In genomic region chr5:43105369-43106289, GRCh38 we compare ENCODE assay signal across 8 cellular contexts. TPM values are rescaled to one million over a fixed set of nuclear protein-coding genes. Genes with fewer than 3 reads are reported as not detected.
A peak's percentile ranks its signal among the peaks of the same experiment; 100 is the strongest.
DNase-seq lines count a peak whose midpoint lies in the region; ATAC-seq and TF ChIP-seq lines count a peak whose summit lies in the region.

No MANE protein-coding gene starts in this region.

- no peak overlapping the region for H3K27ac ChIP-seq in H9 (ENCODE audit: insufficient read length, low read depth, low read length)
- H3K27ac ChIP-seq in RWPE2 (ENCODE audit: poor library complexity, severe bottlenecking), result no peak overlapping the region

- H3K36me3 Mint-ChIP-seq in H9 (ENCODE audit: insufficient read depth in 1 of 3, low read depth in 3 of 3) (no peaks in the 10 kb centered on the region), nephron progenitor cell (ENCODE audit: low read depth) (no peaks in the 10 kb centered on the region)
- no peaks in the 10 kb centered on the region for H3K36me3 Mint-ChIP-seq in stimulated activated naive CD8-positive, alpha-beta T cell treated with anti-CD3 and anti-CD28 coated beads, Interleukin-15, Interleukin-2, amounts not matched to agents 100 ng/mL and 50 ng/mL, for 24 hours (ENCODE audit: low read depth)

- H3K4me3 Mint-ChIP-seq in H9, result peak overlapping the region; percentile 36 to 51; a peak in 3 of 5 replicates
- H3K4me3 Mint-ChIP-seq in nephron progenitor cell, result peak overlapping the region; percentile 54
- peak overlapping the region; percentile 83 for H3K4me3 Mint-ChIP-seq in stimulated activated naive CD8-positive, alpha-beta T cell treated with anti-CD3 and anti-CD28 coated beads, Interleukin-15, Interleukin-2, amounts not matched to agents 100 ng/mL and 50 ng/mL, for 24 hours

- no peak overlapping the region for H4K8ac ChIP-seq in H9 (replicated peaks; ENCODE audit: insufficient read length, low read depth, low read length)

- ATAC-seq in RWPE2 (ENCODE audit: low read depth), result peak; percentile 91

- H3K27me3 ChIP-seq in H9 (ENCODE audit: insufficient read depth, low read length), result no peaks in the 10 kb centered on the region
- H3K27me3 ChIP-seq in Loucy (ENCODE audit: insufficient read depth, low read length, poor library complexity, severe bottlenecking), result no peaks in the 10 kb centered on the region
- no peaks in the 10 kb centered on the region for H3K27me3 ChIP-seq in RWPE2 (ENCODE audit: insufficient read depth, poor library complexity, severe bottlenecking)

- H3K23me2 ChIP-seq in H9 (ENCODE audit: insufficient read length, low read depth, low read length, poor library complexity, severe bottlenecking), result no peaks in the 10 kb centered on the region

- no peak overlapping the region for H3K18ac ChIP-seq in H9 (ENCODE audit: insufficient read length, low read depth, low read length)

- H4K20me1 ChIP-seq in H9 (ENCODE audit: control insufficient read depth, insufficient read depth, insufficient read length) (no peaks in the 10 kb centered on the region), Loucy (ENCODE audit: insufficient read depth, low read length, poor library complexity, severe bottlenecking) (no peaks in the 10 kb centered on the region)

- H3K56ac ChIP-seq in H9 (ENCODE audit: insufficient read length, low read depth, low read length), result no peak overlapping the region

- no peak overlapping the region for H3K23ac ChIP-seq in H9 (ENCODE audit: insufficient read length, low read depth, low read length)

- no CpG with 5 or more reads among the region's 20 CpGs for WGBS in H9 (ENCODE audit: extremely low coverage, insufficient read length, low lambda C conversion rate)

- peak overlapping the region; percentile 78 for H3K4me3 ChIP-seq in Loucy (ENCODE audit: low read length, poor library complexity, severe bottlenecking)
- peak overlapping the region; percentile 30 for H3K4me3 ChIP-seq in RWPE2 (ENCODE audit: severe bottlenecking)
- peak overlapping the region; percentile 60 for H3K4me3 ChIP-seq in fibroblast of the aortic adventitia (ENCODE audit: low read depth, low read length)

- peak overlapping the region; percentile 37 for H3K4me2 ChIP-seq in H9 (ENCODE audit: insufficient read depth, insufficient read length, low read length)
- peak overlapping the region; percentile 80 for H3K4me2 ChIP-seq in Loucy (ENCODE audit: low read depth, low read length, poor library complexity, severe bottlenecking)

- H2BK20ac ChIP-seq in H9 (ENCODE audit: low read depth, low read length, poor library complexity, severe bottlenecking), result no peak overlapping the region

- H3K79me1 ChIP-seq in H9 (ENCODE audit: insufficient read depth, low read depth, low read length, poor library complexity, severe bottlenecking), result no peaks in the 10 kb centered on the region

- H3K27ac Mint-ChIP-seq in H9 (no peak overlapping the region), nephron progenitor cell (peak overlapping the region; percentile 86)
- peak overlapping the region; percentile 83 for H3K27ac Mint-ChIP-seq in stimulated activated naive CD8-positive, alpha-beta T cell treated with anti-CD3 and anti-CD28 coated beads, Interleukin-15, Interleukin-2, amounts not matched to agents 100 ng/mL and 50 ng/mL, for 24 hours

- no peak overlapping the region for H3K4ac ChIP-seq in H9 (ENCODE audit: low read depth, low read length)

- TF ChIP-seq CTCF in H9 (conservative IDR thresholded peaks at IDR 0.05) (peak; percentile 100), Loucy (conservative IDR thresholded peaks at IDR 0.05; ENCODE audit: low read length) (peak; percentile 100), RWPE2 (IDR thresholded peaks at IDR 0.05; ENCODE audit: poor library complexity, severe bottlenecking) (peak; percentile 100), fibroblast of the aortic adventitia (IDR thresholded peaks at IDR 0.05; ENCODE audit: insufficient read depth, low read length) (peak; percentile 100), nephron progenitor cell (IDR thresholded peaks at IDR 0.05) (peak; percentile 98)

- peaks cover 0 to 2% of the 10 kb centered on the region in 2 experiments; a peak in 1 of 5 replicates for H3K9me3 Mint-ChIP-seq in H9
- H3K9me3 Mint-ChIP-seq in nephron progenitor cell, result no peaks in the 10 kb centered on the region
- H3K9me3 Mint-ChIP-seq in stimulated activated naive CD8-positive, alpha-beta T cell treated with anti-CD3 and anti-CD28 coated beads, Interleukin-15, Interleukin-2, amounts not matched to agents 100 ng/mL and 50 ng/mL, for 24 hours, result no peaks in the 10 kb centered on the region

- H3T11ph ChIP-seq in H9 (ENCODE audit: low read length), result no peak overlapping the region

- H3K36me3 ChIP-seq in Loucy (ENCODE audit: insufficient read depth, low read length) (no peaks in the 10 kb centered on the region), RWPE2 (ENCODE audit: low read depth) (no peaks in the 10 kb centered on the region)

- no peak overlapping the region for H4K5ac ChIP-seq in H9 (ENCODE audit: insufficient read length, low read depth, low read length)

- no peak overlapping the region for H2BK5ac ChIP-seq in H9 (ENCODE audit: insufficient read length, low read length)

- H3K27me3 Mint-ChIP-seq in H9 (ENCODE audit: low read depth), result peaks cover 5% of the 10 kb centered on the region
- H3K27me3 Mint-ChIP-seq in nephron progenitor cell (ENCODE audit: low read depth, poor library complexity), result peaks cover 15% of the 10 kb centered on the region
- no peaks in the 10 kb centered on the region for H3K27me3 Mint-ChIP-seq in stimulated activated naive CD8-positive, alpha-beta T cell treated with anti-CD3 and anti-CD28 coated beads, Interleukin-15, Interleukin-2, amounts not matched to agents 100 ng/mL and 50 ng/mL, for 24 hours

- no peak overlapping the region for H3K14ac ChIP-seq in H9 (ENCODE audit: insufficient read depth, low read length)

- peak; percentile 93 for DNase-seq in G401 (ENCODE audit: low spot score)
- DNase-seq in H9, result peak; percentile 94
- peak; percentile 91 for DNase-seq in RWPE2 (ENCODE audit: low spot score)
- peak; percentile 83 for DNase-seq in activated T-helper 9 cell treated with anti-CD3 and anti-CD28 coated beads, Interleukin-2, amount 50 U/mL, for 16 hours (ENCODE audit: low read depth)
- peak; percentile 96 for DNase-seq in fibroblast of the aortic adventitia (ENCODE audit: low read depth)
- DNase-seq in nephron progenitor cell, result peak; percentile 84

- H4K91ac ChIP-seq in H9 (ENCODE audit: insufficient read length, low read depth, low read length), result no peak overlapping the region

- H2BK12ac ChIP-seq in H9 (ENCODE audit: insufficient read length, low read depth, low read length), result no peak overlapping the region

- H2BK15ac ChIP-seq in H9 (ENCODE audit: low read depth, low read length), result no peak overlapping the region

- H3K9me2 ChIP-seq in Loucy (replicated peaks; ENCODE audit: low read depth, low read length), result no peaks in the 10 kb centered on the region

- no peaks in the 10 kb centered on the region for H3K79me2 ChIP-seq in H9 (ENCODE audit: insufficient read depth, low read length)
- no peaks in the 10 kb centered on the region for H3K79me2 ChIP-seq in Loucy (ENCODE audit: insufficient read depth, low read length)

- H2AK5ac ChIP-seq in H9 (ENCODE audit: insufficient read length, low read length), result no peak overlapping the region

- no peaks in the 10 kb centered on the region for H3K4me1 ChIP-seq in H9 (ENCODE audit: insufficient read depth, low read length)
- H3K4me1 ChIP-seq in Loucy (ENCODE audit: insufficient read depth, low read length, poor library complexity, severe bottlenecking), result peaks cover 4% of the 10 kb centered on the region
- H3K4me1 ChIP-seq in RWPE2 (ENCODE audit: insufficient read depth, poor library complexity, severe bottlenecking), result no peaks in the 10 kb centered on the region

- H3K4me1 Mint-ChIP-seq in H9 (peaks cover 2 to 3% of the 10 kb centered on the region in 2 experiments; a peak in 1 of 4 replicates), nephron progenitor cell (peaks cover 13% of the 10 kb centered on the region)
- peaks cover 43% of the 10 kb centered on the region for H3K4me1 Mint-ChIP-seq in stimulated activated naive CD8-positive, alpha-beta T cell treated with anti-CD3 and anti-CD28 coated beads, Interleukin-15, Interleukin-2, amounts not matched to agents 100 ng/mL and 50 ng/mL, for 24 hours (ENCODE audit: low read depth)

- no peaks in the 10 kb centered on the region for H3K9me3 ChIP-seq in H9 (ENCODE audit: control insufficient read depth, low read depth, low read length)
- no peaks in the 10 kb centered on the region for H3K9me3 ChIP-seq in Loucy (ENCODE audit: insufficient read depth, low read depth, low read length)
- peaks cover 2% of the 10 kb centered on the region for H3K9me3 ChIP-seq in RWPE2 (ENCODE audit: severe bottlenecking)

- in situ Hi-C loops in G401 (cut with HindIII; ENCODE audit: low sequenced_read_pairs), result no loop called here

- H3K9ac ChIP-seq in H9 (ENCODE audit: extremely low read depth, insufficient read length, low read length), result no peak overlapping the region
- H3K9ac ChIP-seq in Loucy (ENCODE audit: low read depth, low read length, poor library complexity, severe bottlenecking), result peak overlapping the region; percentile 54

- H3F3A ChIP-seq in Loucy (ENCODE audit: low read depth), result no peaks in the 10 kb centered on the region

- H2AFZ ChIP-seq in H9 (ENCODE audit: low read length) (no peak overlapping the region), Loucy (ENCODE audit: low read length) (peak overlapping the region; percentile 95)

- H2BK120ac ChIP-seq in H9 (ENCODE audit: low read depth, low read length, poor library complexity, severe bottlenecking), result no peak overlapping the region

RNA-seq across cellular contexts. Expression of gene ZNF131, which starts 15.1 kb away (rescaled TPM):
- 23.4 and 46.7 TPM in 2 replicates for total RNA-seq in G401 (2014; rRNA removed; shearing (Covaris generic))
- total RNA-seq in H9 (2021) (49.9 and 50.6 TPM in 2 replicates), fibroblast of the aortic adventitia (ENCODE audit: low replicate concordance) (42.3 and 43.7 TPM in 2 replicates)

Comparison
In these comparisons a context has a peak if more than half of its experiments do, and no peak if none do; other contexts are left out.
1. H3K27ac Mint-ChIP-seq: peak in nephron progenitor cell (single experiment) and stimulated activated naive CD8-positive, alpha-beta T cell treated with anti-CD3 and anti-CD28 coated beads, Interleukin-15, Interleukin-2, amounts not matched to agents 100 ng/mL and 50 ng/mL, for 24 hours (single experiment); none in H9 (0 of 3).
2. Peak in every context shown above with its lines, with median percentiles within 50 percentile points of each other: DNase-seq, H3K4me3 Mint-ChIP-seq, CTCF ChIP-seq and H3K4me3 ChIP-seq.